9 cellular contexts compared by ENCODE assay signal in the genomic region with DNA sequence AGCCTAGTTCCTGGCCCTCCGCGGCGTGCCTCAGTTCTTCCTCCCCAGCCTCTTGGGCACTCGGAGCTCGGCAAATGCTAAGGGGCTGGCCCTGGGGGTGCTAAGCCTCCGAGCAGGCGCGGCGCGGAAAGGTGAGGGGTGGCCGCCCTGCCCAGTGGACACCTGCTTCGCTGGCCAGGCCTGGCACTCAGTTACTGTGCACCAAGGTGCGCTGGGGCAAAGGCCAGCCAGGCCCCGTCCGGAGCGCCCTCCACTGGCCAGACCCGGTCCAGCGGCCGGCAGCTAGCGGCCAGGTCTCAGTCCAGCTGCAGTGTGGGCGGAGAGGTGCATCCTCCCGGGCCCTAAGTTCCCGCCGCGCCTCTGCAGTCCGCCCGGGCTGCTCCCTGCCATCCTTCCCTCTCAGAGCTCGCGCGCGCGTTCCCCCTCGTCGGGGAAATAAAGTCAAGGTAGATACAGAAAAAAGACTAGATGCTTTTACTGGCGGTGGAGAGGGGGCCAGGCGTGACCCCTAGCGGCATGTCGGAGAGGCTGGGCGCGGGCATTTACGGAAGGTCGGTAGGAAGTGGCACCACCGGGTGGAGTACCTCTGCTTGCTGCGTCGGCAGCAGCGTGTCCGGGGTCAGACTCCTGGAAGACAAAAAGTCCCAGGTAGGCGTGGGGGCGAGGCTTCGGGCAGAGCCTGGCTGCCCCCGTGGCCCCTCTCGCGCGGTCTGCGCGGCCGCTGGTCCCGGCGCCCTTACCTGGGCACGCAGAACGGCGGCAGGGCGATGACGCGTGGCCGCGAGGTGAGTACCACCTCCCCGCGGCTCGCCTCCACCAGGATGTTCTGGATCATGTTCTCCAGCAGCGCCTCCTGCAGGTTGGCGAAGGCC. TPM values are rescaled to one million over a fixed set of nuclear protein-coding genes. Genes with fewer than 3 reads are reported as not detected.
DNase-seq lines count a peak whose midpoint lies in the region; ATAC-seq and TF ChIP-seq lines count a peak whose summit lies in the region.
"Had no signal": no experiment of that assay in that cellular context is flagged by ENCODE, and none has a peak within 500 bp of the region (broad histone marks: within the 10 kb centered on the region; RNA-seq: fewer than 3 reads in every experiment).

No MANE protein-coding gene starts in this region.

- intact Hi-C loops in sciatic nerve (cut with DNase I), result no loop called here

- no peak overlapping the region for H2BK120ac ChIP-seq in neuronal stem cell (ENCODE audit: low read depth, low read length)

- ATAC-seq in HG03469 (IDR thresholded peaks at IDR 0.05; ENCODE audit: unreplicated experiment), result no peak
- no peak for ATAC-seq in sciatic nerve

- no peaks in the 10 kb centered on the region for H3K79me1 ChIP-seq in neuronal stem cell (ENCODE audit: low read depth, low read length)

- H3K27me3 ChIP-seq in DOHH2 (ENCODE audit: control insufficient read depth, low read length), result peaks cover 50% of the 10 kb centered on the region
- H3K27me3 ChIP-seq in esophagus (ENCODE audit: control insufficient read depth in 1 of 2, insufficient read depth in 2 of 2, low read length in 2 of 2), result peaks cover 0 to 7% of the 10 kb centered on the region in 2 donors
- peaks cover 30 to 85% (median 80%) of the 10 kb centered on the region in 3 experiments for H3K27me3 ChIP-seq in neuronal stem cell (ENCODE audit: control insufficient read depth in 3 of 3, insufficient read depth in 3 of 3, low read depth in 1 of 3, low read length in 3 of 3)

- H3K9me2 ChIP-seq in DOHH2 (replicated peaks; ENCODE audit: control insufficient read depth, low read length), result no peaks in the 10 kb centered on the region

- H2AK5ac ChIP-seq in neuronal stem cell (ENCODE audit: low read depth, low read length), result peak overlapping the region; percentile 63

- no peaks in the 10 kb centered on the region for H3K79me2 ChIP-seq in DOHH2 (ENCODE audit: control insufficient read depth, low read length)

- H3K4me2 ChIP-seq in DOHH2 (ENCODE audit: low read length) (no peak overlapping the region), neuronal stem cell (ENCODE audit: insufficient read depth, low read length, poor library complexity, severe bottlenecking) (peak overlapping the region; percentile 69)

- no peak overlapping the region for H2BK5ac ChIP-seq in neuronal stem cell (ENCODE audit: low read length)

- peak; percentile 37 for TF ChIP-seq CTCF in DOHH2 (IDR thresholded peaks at IDR 0.05; ENCODE audit: low read depth, low read length, poor library complexity, severe bottlenecking)

- H4K20me1 ChIP-seq in DOHH2 (ENCODE audit: control insufficient read depth, insufficient read depth, low read depth, low read length), result no peaks in the 10 kb centered on the region

- H4K8ac ChIP-seq in neuronal stem cell (ENCODE audit: low read depth, low read length), result peak overlapping the region; percentile 43

- no peak overlapping the region for H2BK12ac ChIP-seq in neuronal stem cell (ENCODE audit: low read length)

- H2BK15ac ChIP-seq in neuronal stem cell (ENCODE audit: low read length), result no peak overlapping the region

- no peak overlapping the region for H3K4ac ChIP-seq in neuronal stem cell (ENCODE audit: low read length)

- DNase-seq in NCI-H146 treated with DMSO at 0.1 percent for 48 hours (lab: John Stamatoyannopoulos, UW; ENCODE audit: unreplicated experiment), result peak; percentile 42
- DNase-seq in activated CD4-positive, alpha-beta T cell treated with anti-CD3 and anti-CD28 coated beads, Interleukin-2, amount 50 U/mL, for 1 hour, result peak; percentile 49
- DNase-seq in neuronal stem cell (ENCODE audit: low spot score), result peak; percentile 59
- no peak for DNase-seq in sciatic nerve (ENCODE audit: low spot score)
- DNase-seq in pons (ENCODE audit: low spot score), result no peak

- H3K4me1 ChIP-seq in DOHH2 (ENCODE audit: control insufficient read depth, low read length), result 0 out of 2 replicates have a peak, but pooled peaks cover 3% of the 10 kb centered on the region
- H3K4me1 ChIP-seq in esophagus (ENCODE audit: control insufficient read depth in 2 of 2, insufficient read depth in 2 of 2, low read length in 1 of 2), result peaks cover 6 to 15% of the 10 kb centered on the region in 2 donors
- H3K4me1 ChIP-seq in neuronal stem cell (ENCODE audit: control insufficient read depth in 2 of 2, insufficient read depth in 1 of 2, low read depth in 1 of 2, low read length in 2 of 2), result peaks cover 9 to 21% of the 10 kb centered on the region in 2 donors

- H3K14ac ChIP-seq in neuronal stem cell (ENCODE audit: low read length), result peak overlapping the region; percentile 82

- H3K36me3 ChIP-seq in DOHH2 (ENCODE audit: control insufficient read depth, low read length) (no peaks in the 10 kb centered on the region), esophagus (ENCODE audit: control insufficient read depth in 2 of 2, insufficient read depth in 2 of 2, low read length in 1 of 2) (no peaks in the 10 kb centered on the region), neuronal stem cell (replicated peaks in 1 of 2; ENCODE audit: control insufficient read depth in 2 of 2, insufficient read depth in 2 of 2, low read length in 2 of 2) (no peaks in the 10 kb centered on the region)

- peak overlapping the region; percentile 5 for H3K23ac ChIP-seq in neuronal stem cell (ENCODE audit: low read depth, low read length, poor library complexity)

- H2AFZ ChIP-seq in neuronal stem cell (ENCODE audit: low read length), result peak overlapping the region; percentile 73

- H3K9me3 ChIP-seq in DOHH2 (ENCODE audit: control insufficient read depth, insufficient read depth, low read length) (no peaks in the 10 kb centered on the region), esophagus (ENCODE audit: control insufficient read depth in 2 of 2, insufficient read depth in 1 of 2, low read depth in 1 of 2, low read length in 1 of 2) (no peaks in the 10 kb centered on the region), neuronal stem cell (replicated peaks in 1 of 2; ENCODE audit: control insufficient read depth in 2 of 2, insufficient read depth in 1 of 2, low read depth in 1 of 2, low read length in 2 of 2) (peaks cover 0 to 1% of the 10 kb centered on the region in 2 donors)

- peak overlapping the region; percentile 71 for H3K18ac ChIP-seq in neuronal stem cell (ENCODE audit: low read length)

- peak overlapping the region; percentile 60 for H3K9ac ChIP-seq in neuronal stem cell (ENCODE audit: low read depth, low read length, poor library complexity)

- H3F3A ChIP-seq in DOHH2 (ENCODE audit: control insufficient read depth, insufficient read depth), result no peaks in the 10 kb centered on the region

- no peak overlapping the region for H4K91ac ChIP-seq in neuronal stem cell (ENCODE audit: low read depth, low read length, poor library complexity)

- H3K4me3 ChIP-seq in DOHH2 (ENCODE audit: low read length) (no peak overlapping the region), esophagus (ENCODE audit: low read depth in 1 of 2, low read length in 2 of 2) (peak overlapping the region; percentile 46 to 50), neuronal stem cell (ENCODE audit: low read length in 2 of 2) (peak overlapping the region in 1 of 2 donors; percentile 72)

- 2 to 3% methylated on average over 64 to 72 of the region's 72 CpGs for WGBS in esophagus, 2 donors
- no CpG with 5 or more reads among the region's 72 CpGs for WGBS in neuronal stem cell (ENCODE audit: extremely low coverage in 2 of 2, insufficient read length in 2 of 2, insufficient replicate concordance in 1 of 2), 2 donors

- H3K27ac ChIP-seq in DOHH2 (ENCODE audit: low read depth, low read length) (no peak overlapping the region), esophagus (ENCODE audit: low read depth in 2 of 2, low read length in 1 of 2) (peak overlapping the region; percentile 24 to 66), neuronal stem cell (replicated peaks; ENCODE audit: low read length) (no peak overlapping the region)
- H3K27ac ChIP-seq: skin epidermis had no signal

RNA-seq across cellular contexts. Expression of a gene that starts 9.4 kb away (rescaled TPM):
- under 1 TPM; 0.47 to 0.49 TPM for polyA plus RNA-seq in esophagus
- not detected for polyA plus RNA-seq in neuronal stem cell (2013, experiment 1 of 2)
- polyA plus RNA-seq in neuronal stem cell (2013, experiment 2 of 2), result not detected
- not detected for total RNA-seq in sciatic nerve

RNA-seq across cellular contexts. Expression of a gene that starts 17.6 kb away (rescaled TPM):
- polyA plus RNA-seq in esophagus, result not detected
- polyA plus RNA-seq in neuronal stem cell (2013, experiment 1 of 2), result not detected
- polyA plus RNA-seq in neuronal stem cell (2013, experiment 2 of 2), result not detected
- total RNA-seq in sciatic nerve, result not detected

RNA-seq across cellular contexts. Expression of a gene that starts 38.7 kb away (rescaled TPM):
- polyA plus RNA-seq in esophagus, result under 1 TPM in 1 of 2 donors, not detected in 1; 0.01 TPM
- 0.26 TPM for polyA plus RNA-seq in neuronal stem cell (2013, experiment 1 of 2)
- polyA plus RNA-seq in neuronal stem cell (2013, experiment 2 of 2), result 0.26 TPM
- total RNA-seq in sciatic nerve, result 0.18 TPM

RNA-seq across cellular contexts. Expression of a gene that starts 43.2 kb away (rescaled TPM):
- polyA plus RNA-seq in esophagus, result not detected
- polyA plus RNA-seq in neuronal stem cell (2013, experiment 1 of 2), result 0.10 TPM
- polyA plus RNA-seq in neuronal stem cell (2013, experiment 2 of 2), result 0.10 TPM
- not detected for total RNA-seq in sciatic nerve

RNA-seq across cellular contexts. Expression of a gene that starts 58.1 kb away (rescaled TPM):
- polyA plus RNA-seq in esophagus, result under 1 TPM; 0.06 to 0.31 TPM
- polyA plus RNA-seq in neuronal stem cell (2013, experiment 1 of 2), result not detected
- not detected for polyA plus RNA-seq in neuronal stem cell (2013, experiment 2 of 2)
- total RNA-seq in sciatic nerve, result 0.22 TPM

Comparison
In these comparisons a context has a peak if more than half of its experiments do, and no peak if none do; other contexts are left out.
1. H3K27ac ChIP-seq: peak in esophagus (2 of 2); none in DOHH2 (single experiment) and neuronal stem cell (single experiment).
2. DNase-seq: peak in NCI-H146 treated with DMSO at 0.1 percent for 48 hours (single experiment), activated CD4-positive, alpha-beta T cell treated with anti-CD3 and anti-CD28 coated beads, Interleukin-2, amount 50 U/mL, for 1 hour (single experiment) and neuronal stem cell (single experiment); none in sciatic nerve (single experiment) and pons (single experiment).